In genomic region chr13:50238922-50239321, GRCh38 we compare ENCODE assay signal across 17 cellular contexts.
DNase-seq lines count a peak whose midpoint lies in the region; ATAC-seq and TF ChIP-seq lines count a peak whose summit lies in the region.
"Had no signal": no experiment of that assay in that cellular context is flagged by ENCODE, and none has a peak within 500 bp of the region (broad histone marks: within the 10 kb centered on the region; RNA-seq: fewer than 3 reads in every experiment).

No MANE protein-coding gene starts in this region.

- peaks cover 53% of the 10 kb centered on the region for H3K4me1 Mint-ChIP-seq in activated T-cell treated with anti-CD3 and anti-CD28 coated beads, Interleukin-2, amount 50 U/mL, for 4 hours (ENCODE audit: low read depth)
- peaks cover 38% of the 10 kb centered on the region for H3K4me1 Mint-ChIP-seq in activated naive CD8-positive, alpha-beta T cell treated with anti-CD3 and anti-CD28 coated beads for 36 hours

- no peaks in the 10 kb centered on the region for H4K20me1 ChIP-seq in OCI-LY3 (ENCODE audit: insufficient read depth, low read length)

- no peaks in the 10 kb centered on the region; the same call in 1 of the 2 replicates for H3K27me3 ChIP-seq in OCI-LY3 (ENCODE audit: low read depth, low read length)

- no peak overlapping the region for H2AFZ ChIP-seq in OCI-LY3 (ENCODE audit: low read depth, low read length)

- H3K27ac ChIP-seq in OCI-LY3 (ENCODE audit: low read length) = peak overlapping the region; percentile 88; the same call in 1 of the 2 replicates
- H3K27ac ChIP-seq: A549 had no signal

- H3K79me2 ChIP-seq in OCI-LY3 (ENCODE audit: low read length) = no peaks in the 10 kb centered on the region

- peaks cover 2% of the 10 kb centered on the region for H3K36me3 Mint-ChIP-seq in activated T-cell treated with anti-CD3 and anti-CD28 coated beads, Interleukin-2, amount 50 U/mL, for 4 hours (ENCODE audit: insufficient read depth)
- H3K36me3 Mint-ChIP-seq in activated naive CD8-positive, alpha-beta T cell treated with anti-CD3 and anti-CD28 coated beads for 36 hours = no peaks in the 10 kb centered on the region

- peak overlapping the region; percentile 68; the same call in 1 of the 2 replicates for H3K9ac ChIP-seq in OCI-LY3 (ENCODE audit: low read length)

- peak overlapping the region; percentile 14 for H3K27ac Mint-ChIP-seq in activated naive CD8-positive, alpha-beta T cell treated with anti-CD3 and anti-CD28 coated beads for 36 hours
- H3K27ac Mint-ChIP-seq: HFFc6 had no signal

- peaks cover 56% of the 10 kb centered on the region for H3K4me1 ChIP-seq in OCI-LY3 (ENCODE audit: low read length)

- no peak for TF ChIP-seq CTCF in OCI-LY3 (IDR thresholded peaks at IDR 0.05; ENCODE audit: low read depth, low read length)

- H3K4me3 ChIP-seq in OCI-LY3 (ENCODE audit: low read length) = no peak overlapping the region
- H3K4me3 ChIP-seq: A549 had no signal

- no peak for DNase-seq in activated T-cell treated with anti-CD3 and anti-CD28 coated beads, Interleukin-2, amount 50 U/mL, for 4 hours
- DNase-seq in activated T-cell treated with anti-CD3 and anti-CD28 coated beads for 4 hours (no peak), NCI-H82 treated with DMSO at 0.1 percent for 48 hours (lab: John Stamatoyannopoulos, UW; ENCODE audit: unreplicated experiment) (no peak)
- DNase-seq in activated naive CD8-positive, alpha-beta T cell treated with anti-CD3 and anti-CD28 coated beads for 36 hours = no peak
- no peak for DNase-seq in stimulated activated naive CD8-positive, alpha-beta T cell treated with anti-CD3 and anti-CD28 coated beads, Interleukin-15, Interleukin-2, amounts not matched to agents 100 U/mL and 50 U/mL, for 24 hours
- DNase-seq: DMS79, H7, HFFc6, KG1, NCI-H1694 treated with DMSO at 0.1 percent for 48 hours, NCI-H510A, NCI-H748 treated with DMSO at 0.1 percent for 48 hours, RPMI8226, SIG-M5 had no signal

- no peaks in the 10 kb centered on the region for H3K9me3 Mint-ChIP-seq in activated T-cell treated with anti-CD3 and anti-CD28 coated beads, Interleukin-2, amount 50 U/mL, for 4 hours
- peaks cover 2% of the 10 kb centered on the region for H3K9me3 Mint-ChIP-seq in activated naive CD8-positive, alpha-beta T cell treated with anti-CD3 and anti-CD28 coated beads for 36 hours
- H3K9me3 Mint-ChIP-seq: HFFc6 had no signal

- H3K4me2 ChIP-seq in OCI-LY3 (ENCODE audit: low read length) = peak overlapping the region; percentile 88
- H3K4me2 ChIP-seq: A549 had no signal

- no peaks in the 10 kb centered on the region for H3K27me3 Mint-ChIP-seq in activated T-cell treated with anti-CD3 and anti-CD28 coated beads, Interleukin-2, amount 50 U/mL, for 4 hours (ENCODE audit: low read depth)
- no peaks in the 10 kb centered on the region for H3K27me3 Mint-ChIP-seq in activated naive CD8-positive, alpha-beta T cell treated with anti-CD3 and anti-CD28 coated beads for 36 hours

- H3K36me3 ChIP-seq in OCI-LY3 (replicated peaks; ENCODE audit: low read depth, low read length) = no peaks in the 10 kb centered on the region

- peak; percentile 33 to 39 for ATAC-seq in activated T-cell treated with anti-CD3 and anti-CD28 coated beads, Interleukin-2, amount 50 U/mL, for 4 hours
- ATAC-seq in stimulated activated naive CD8-positive, alpha-beta T cell treated with anti-CD3 and anti-CD28 coated beads, Interleukin-15, Interleukin-2, amounts not matched to agents 100 U/mL and 50 U/mL, for 24 hours = peak; percentile 63
- no peak for ATAC-seq in GM18517 (IDR thresholded peaks at IDR 0.05; ENCODE audit: unreplicated experiment)
- ATAC-seq: A549 had no signal

- H3K4me3 Mint-ChIP-seq in activated T-cell treated with anti-CD3 and anti-CD28 coated beads, Interleukin-2, amount 50 U/mL, for 4 hours = no peak overlapping the region
- no peak overlapping the region for H3K4me3 Mint-ChIP-seq in activated naive CD8-positive, alpha-beta T cell treated with anti-CD3 and anti-CD28 coated beads for 36 hours
- H3K4me3 Mint-ChIP-seq: HFFc6 had no signal

- no peaks in the 10 kb centered on the region for H3K9me3 ChIP-seq in OCI-LY3 (ENCODE audit: insufficient read depth, low read length)
- H3K9me3 ChIP-seq: A549 had no signal
